Comparison of ENCODE assay signal across 7 cellular contexts in genomic region chr22:44023404-44024287, GRCh38. TPM values are rescaled to one million over a fixed set of nuclear protein-coding genes. Genes with fewer than 3 reads are reported as not detected.
A peak's percentile ranks its signal among the peaks of the same experiment; 100 is the strongest.
DNase-seq lines count a peak whose midpoint lies in the region; ATAC-seq, FAIRE-seq and TF ChIP-seq lines count a peak whose summit lies in the region.

No MANE protein-coding gene starts in this region.

- no peaks in the 10 kb centered on the region for H3K27me3 ChIP-seq in pancreas

- no peaks in the 10 kb centered on the region for H3K9me3 Mint-ChIP-seq in activated T-helper 1 cell treated with anti-CD3 and anti-CD28 coated beads, Interleukin-12 subunit alpha, Interleukin-12 subunit beta, Interleukin-2, Interleukin-4 antibody, amounts not matched to agents 30 ng/mL and 10 ng/mL and 1 ng/mL, durations not matched to agents 14 hours and 24 hours and 36 hours

- no peak for TF ChIP-seq CTCF in GM12875 (IDR thresholded peaks at IDR 0.05; ENCODE audit: borderline replicate concordance, insufficient read depth, low read depth, low read length)
- no peak for TF ChIP-seq CTCF in pancreas (IDR thresholded peaks at IDR 0.05)

- ATAC-seq in pancreas (peak; percentile 64 to 82 (median 76)), HG03139 (IDR thresholded peaks at IDR 0.05; ENCODE audit: unreplicated experiment) (no peak)

- peaks cover 52% of the 10 kb centered on the region for H3K4me1 Mint-ChIP-seq in activated T-helper 1 cell treated with anti-CD3 and anti-CD28 coated beads, Interleukin-12 subunit alpha, Interleukin-12 subunit beta, Interleukin-2, Interleukin-4 antibody, amounts not matched to agents 30 ng/mL and 10 ng/mL and 1 ng/mL, durations not matched to agents 14 hours and 24 hours and 36 hours (ENCODE audit: low read depth)

- peaks cover 27% of the 10 kb centered on the region for H3K36me3 Mint-ChIP-seq in activated T-helper 1 cell treated with anti-CD3 and anti-CD28 coated beads, Interleukin-12 subunit alpha, Interleukin-12 subunit beta, Interleukin-2, Interleukin-4 antibody, amounts not matched to agents 30 ng/mL and 10 ng/mL and 1 ng/mL, durations not matched to agents 14 hours and 24 hours and 36 hours (ENCODE audit: low read depth)

- peak; percentile 9 for DNase-seq in KG1 (lab: John Stamatoyannopoulos, UW)
- DNase-seq in activated T-helper 1 cell treated with anti-CD3 and anti-CD28 coated beads, Interleukin-12 subunit alpha, Interleukin-12 subunit beta, Interleukin-2, Interleukin-4 antibody, amounts not matched to agents 30 ng/mL and 10 ng/mL and 1 ng/mL, durations not matched to agents 14 hours and 24 hours and 36 hours (ENCODE audit: low spot score): peak; percentile 47
- peak; percentile 42 for DNase-seq in glomerular visceral epithelial cell (ENCODE audit: extremely low spot score)
- DNase-seq in pancreas: peak; percentile 23 to 81 (median 42)
- DNase-seq in ureter (ENCODE audit: low spot score): no peak

- H3K4me3 Mint-ChIP-seq in activated T-helper 1 cell treated with anti-CD3 and anti-CD28 coated beads, Interleukin-12 subunit alpha, Interleukin-12 subunit beta, Interleukin-2, Interleukin-4 antibody, amounts not matched to agents 30 ng/mL and 10 ng/mL and 1 ng/mL, durations not matched to agents 14 hours and 24 hours and 36 hours: peak overlapping the region; percentile 94

- no peaks in the 10 kb centered on the region for H3K36me3 ChIP-seq in pancreas

- FAIRE-seq in pancreas (lab: Jason Lieb, UNC): no peak

- no peaks in the 10 kb centered on the region for H3K27me3 Mint-ChIP-seq in activated T-helper 1 cell treated with anti-CD3 and anti-CD28 coated beads, Interleukin-12 subunit alpha, Interleukin-12 subunit beta, Interleukin-2, Interleukin-4 antibody, amounts not matched to agents 30 ng/mL and 10 ng/mL and 1 ng/mL, durations not matched to agents 14 hours and 24 hours and 36 hours (ENCODE audit: insufficient read depth)

- WGBS in pancreas, 2 donors: 15 to 16% methylated on average over 53 to 54 of the region's 54 CpGs

- H3K4me3 ChIP-seq in GM12875 (ENCODE audit: low read depth, low read length): peak overlapping the region; percentile 82
- peak overlapping the region in 3 of 4 donors; percentile 41 to 55 (median 48) for H3K4me3 ChIP-seq in pancreas

- peak overlapping the region; percentile 94 for H3K27ac Mint-ChIP-seq in activated T-helper 1 cell treated with anti-CD3 and anti-CD28 coated beads, Interleukin-12 subunit alpha, Interleukin-12 subunit beta, Interleukin-2, Interleukin-4 antibody, amounts not matched to agents 30 ng/mL and 10 ng/mL and 1 ng/mL, durations not matched to agents 14 hours and 24 hours and 36 hours

- intact Hi-C loops in activated T-helper 1 cell treated with anti-CD3 and anti-CD28 coated beads, Interleukin-12 subunit alpha, Interleukin-12 subunit beta, Interleukin-2, Interleukin-4 antibody, amounts not matched to agents 30 ng/mL and 10 ng/mL and 1 ng/mL, durations not matched to agents 14 hours and 24 hours and 36 hours (cut with micrococcal nuclease): loop anchor here (1.0 to 10.0 kb wide), 4 partner anchors 27 to 161 kb away; partner anchors contain the start of genes PARVG and SAMM50
- intact Hi-C loops in pancreas (cut with DNase I): no loop called here

- H3K9me3 ChIP-seq in pancreas: no peaks in the 10 kb centered on the region

- peaks cover 0 to 3% (median 0%) of the 10 kb centered on the region in 3 donors for H3K4me1 ChIP-seq in pancreas

- peak overlapping the region in 1 of 4 donors; percentile 12 for H3K27ac ChIP-seq in pancreas

RNA-seq across cellular contexts. Expression of gene PARVB, which starts 0.5 kb away (rescaled TPM):
- total RNA-seq in activated T-helper 1 cell treated with anti-CD3 and anti-CD28 coated beads, Interleukin-12 subunit alpha, Interleukin-12 subunit beta, Interleukin-2, Interleukin-4 antibody, amounts not matched to agents 30 ng/mL and 10 ng/mL and 1 ng/mL, durations not matched to agents 14 hours and 24 hours and 36 hours: 91.6 and 91.7 TPM in 2 replicates
- total RNA-seq in pancreas: 10 to 100 TPM in 4 of 6 donors, 1 to 10 TPM in 2; 3.8 to 14.3 (median 10.4) TPM
- 10 to 100 TPM in 1 of 2 donors, 1 to 10 TPM in 1; 9.2 to 27.3 TPM for polyA plus RNA-seq in pancreas
- 24.4 TPM for total RNA-seq in ureter
